ENCODE assay signal across 27 cellular contexts in genomic region chr4:121709766-121710405, GRCh38. TPM values are rescaled to one million over a fixed set of nuclear protein-coding genes. Genes with fewer than 3 reads are reported as not detected.
DNase-seq lines count a peak whose midpoint lies in the region; ATAC-seq and TF ChIP-seq lines count a peak whose summit lies in the region.
"Had no signal": no experiment of that assay in that cellular context is flagged by ENCODE, and none has a peak within 500 bp of the region (broad histone marks: within the 10 kb centered on the region; RNA-seq: fewer than 3 reads in every experiment).

No MANE protein-coding gene starts in this region.

- peak overlapping the region; percentile 60 for H3K4me2 ChIP-seq in skeletal muscle satellite cell (ENCODE audit: low read length)

- intact Hi-C loops in sigmoid colon (cut with DNase I), result no loop called here

- H3K4me1 ChIP-seq in RWPE2 (ENCODE audit: insufficient read depth, poor library complexity, severe bottlenecking) (peaks cover 17% of the 10 kb centered on the region), skeletal muscle satellite cell (ENCODE audit: control insufficient read depth, insufficient read depth, low read length) (peaks cover 38% of the 10 kb centered on the region), sigmoid colon (peaks cover 0 to 14% (median 2%) of the 10 kb centered on the region in 4 donors)
- H3K4me1 ChIP-seq: parathyroid adenoma had no signal

- peak; percentile 38 for ATAC-seq in GM18870 (IDR thresholded peaks at IDR 0.05; ENCODE audit: unreplicated experiment)
- peak; percentile 46 for ATAC-seq in HG02884 (IDR thresholded peaks at IDR 0.05; ENCODE audit: unreplicated experiment)
- ATAC-seq in RWPE2 (ENCODE audit: low read depth), result no peak
- ATAC-seq: stimulated activated naive CD8-positive, alpha-beta T cell treated with anti-CD3 and anti-CD28 coated beads, Interleukin-15, amount 100 ng/mL, for 72 hours had no signal

- H3K27me3 ChIP-seq in RWPE2 (ENCODE audit: insufficient read depth, poor library complexity, severe bottlenecking) (no peaks in the 10 kb centered on the region), skeletal muscle satellite cell (ENCODE audit: control insufficient read depth, insufficient read depth, low read length) (no peaks in the 10 kb centered on the region), sigmoid colon (no peaks in the 10 kb centered on the region)
- H3K27me3 ChIP-seq: right atrium auricular region, tibial nerve had no signal

- H3K36me3 ChIP-seq in RWPE2 (ENCODE audit: low read depth) (no peaks in the 10 kb centered on the region), skeletal muscle satellite cell (ENCODE audit: insufficient read depth, low read length) (no peaks in the 10 kb centered on the region), sigmoid colon (no peaks in the 10 kb centered on the region)
- H3K36me3 ChIP-seq: right atrium auricular region, tibial nerve had no signal

- H3K9ac ChIP-seq in skeletal muscle satellite cell (ENCODE audit: low read depth, low read length), result no peak overlapping the region
- H3K9ac ChIP-seq: parathyroid adenoma had no signal

- no peak overlapping the region for H3K4me3 ChIP-seq in RWPE2 (ENCODE audit: severe bottlenecking)
- no peak overlapping the region for H3K4me3 ChIP-seq in skeletal muscle satellite cell (ENCODE audit: low read length)
- no peak overlapping the region for H3K4me3 ChIP-seq in sigmoid colon
- H3K4me3 ChIP-seq: right atrium auricular region, tibial nerve had no signal

- WGBS in sigmoid colon, 2 donors, result 87 to 97% methylated on average over 3 of the region's 3 CpGs

- no peak for TF ChIP-seq POLR2A in sigmoid colon (IDR thresholded peaks at IDR 0.05)

- H3K27ac ChIP-seq in RWPE2 (ENCODE audit: poor library complexity, severe bottlenecking) (peak overlapping the region; percentile 80), sigmoid colon (no peak overlapping the region)
- H3K27ac ChIP-seq: parathyroid adenoma, right atrium auricular region, tibial nerve, VCaP had no signal

- no peak for DNase-seq in RWPE2 (ENCODE audit: low spot score)
- no peak for DNase-seq in sigmoid colon
- DNase-seq in DMS114 treated with DMSO at 0.1 percent for 48 hours (lab: John Stamatoyannopoulos, UW; ENCODE audit: unreplicated experiment), result no peak
- DNase-seq in stimulated activated naive CD4-positive, alpha-beta T cell (lab: John Stamatoyannopoulos, UW), result no peak
- DNase-seq: activated CD4-positive, alpha-beta T cell treated with anti-CD3 and anti-CD28 coated beads for 48 hours; activated naive CD4-positive, alpha-beta T cell treated with anti-CD3 and anti-CD28 coated beads, Interleukin-2, amount 50 U/mL, for 16 hours; CD4-positive, alpha-beta T cell; dermis blood vessel endothelial cell; DMS53; GF-D8; islet precursor cell; NCI-H1694 treated with DMSO at 0.1 percent for 48 hours; NCI-H69; stimulated activated naive CD8-positive, alpha-beta T cell treated with anti-CD3 and anti-CD28 coated beads, Interleukin-15, amount 100 ng/mL, for 72 hours had no signal

- TF ChIP-seq EP300 in sigmoid colon (IDR thresholded peaks at IDR 0.05), result no peak

- H3K9me3 ChIP-seq in RWPE2 (ENCODE audit: severe bottlenecking) (no peaks in the 10 kb centered on the region), skeletal muscle satellite cell (replicated peaks; ENCODE audit: low read length) (no peaks in the 10 kb centered on the region), sigmoid colon (no peaks in the 10 kb centered on the region)
- H3K9me3 ChIP-seq: right atrium auricular region, tibial nerve had no signal

- TF ChIP-seq CTCF in RWPE2 (IDR thresholded peaks at IDR 0.05; ENCODE audit: poor library complexity, severe bottlenecking) (no peak), sigmoid colon (IDR thresholded peaks at IDR 0.05) (no peak)

RNA-seq across cellular contexts. Expression of gene ANXA5, which starts 13.1 kb away (rescaled TPM):
- total RNA-seq in skeletal muscle satellite cell (2012; rRNA removed), result 1,097 and 1,175 TPM in 2 replicates
- 100 to 1,000 TPM; 152 to 224 (median 180) TPM for total RNA-seq in sigmoid colon
- polyA plus RNA-seq in sigmoid colon, result 100 to 1,000 TPM; 113 to 145 (median 121) TPM

RNA-seq across cellular contexts. Expression of gene SMIM43, which starts 55.1 kb away (rescaled TPM):
- total RNA-seq in skeletal muscle satellite cell (2012; rRNA removed), result not detected in 2 replicates
- 1 to 10 TPM in 1 of 4 donors, under 1 TPM in 2, not detected in 1; 0.54 to 1.1 (median 0.66) TPM for total RNA-seq in sigmoid colon
- under 1 TPM in 1 of 3 donors, not detected in 2; 0.44 TPM for polyA plus RNA-seq in sigmoid colon
- total RNA-seq: CD4-positive, alpha-beta T cell; H4; HT1080; liver; right atrium auricular region; RPMI7951; SK-MEL-5; T-helper 2 cell treated with Interferon-gamma antibody and Interleukin-4, amounts not matched to agents 100 ng/mL and 5 ng/mL, for 36 hours had no signal
- polyA plus RNA-seq: liver had no signal
